In genomic region chr12:68224613-68225285, GRCh38 we compare ENCODE assay signal across 1 cellular context.
TF ChIP-seq lines count a peak whose summit lies in the region.

No MANE protein-coding gene starts in this region.

TF ChIP-seq in IMR-90, 13 proteins besides CTCF, POLR2A, EP300 and RAD21 (continued from another document):
- TF ChIP-seq ELK1 (IDR thresholded peaks at IDR 0.05; ENCODE audit: borderline replicate concordance, low read depth, low read length), result no peak
- no peak for TF ChIP-seq SMC3 (IDR thresholded peaks at IDR 0.05; ENCODE audit: low read depth, low read length)
- TF ChIP-seq NFE2L2 (IDR thresholded peaks at IDR 0.05; ENCODE audit: low read depth, low read length), result no peak
- TF ChIP-seq MAZ (IDR thresholded peaks at IDR 0.05; ENCODE audit: borderline replicate concordance, low read depth, low read length), result no peak
- no peak for TF ChIP-seq MXI1 (IDR thresholded peaks at IDR 0.05; ENCODE audit: borderline replicate concordance, low read depth, low read length)
- no peak for TF ChIP-seq CHD1 (IDR thresholded peaks at IDR 0.05; ENCODE audit: low read depth, low read length)
- TF ChIP-seq CEBPB (IDR thresholded peaks at IDR 0.05; ENCODE audit: low read depth, low read length), result no peak
- no peak for TF ChIP-seq USF2 (IDR thresholded peaks at IDR 0.05; ENCODE audit: low read depth, low read length)
- no peak for TF ChIP-seq BHLHE40 (IDR thresholded peaks at IDR 0.05; ENCODE audit: low read depth, low read length)
